ENCODE assay signal across 11 cellular contexts in genomic region chr1:89271616-89272015, GRCh38. TPM values are rescaled to one million over a fixed set of nuclear protein-coding genes. Genes with fewer than 3 reads are reported as not detected.
DNase-seq lines count a peak whose midpoint lies in the region; ATAC-seq and TF ChIP-seq lines count a peak whose summit lies in the region.
"Had no signal": no experiment of that assay in that cellular context is flagged by ENCODE, and none has a peak within 500 bp of the region (broad histone marks: within the 10 kb centered on the region; RNA-seq: fewer than 3 reads in every experiment).

No MANE protein-coding gene starts in this region.

- no peak overlapping the region for H2AK5ac ChIP-seq in neuronal stem cell (ENCODE audit: low read depth, low read length)

- H3K18ac ChIP-seq in neuronal stem cell (ENCODE audit: low read length): no peak overlapping the region

- no peak for TF ChIP-seq EP300 in suprapubic skin (IDR thresholded peaks at IDR 0.05)

- no peak overlapping the region for H3K9ac ChIP-seq in neuronal stem cell (ENCODE audit: low read depth, low read length, poor library complexity)

- H4K91ac ChIP-seq in neuronal stem cell (ENCODE audit: low read depth, low read length, poor library complexity): no peak overlapping the region

- H3K27me3 ChIP-seq in suprapubic skin (no peaks in the 10 kb centered on the region), neuronal stem cell (ENCODE audit: control insufficient read depth in 3 of 3, insufficient read depth in 3 of 3, low read depth in 1 of 3, low read length in 3 of 3) (no peaks in the 10 kb centered on the region)
- H3K27me3 ChIP-seq: esophagus muscularis mucosa had no signal

- no peak overlapping the region for H2AFZ ChIP-seq in neuronal stem cell (ENCODE audit: low read length)

- H3K36me3 ChIP-seq in suprapubic skin (no peaks in the 10 kb centered on the region), neuronal stem cell (replicated peaks in 1 of 2; ENCODE audit: control insufficient read depth in 2 of 2, insufficient read depth in 2 of 2, low read length in 2 of 2) (no peaks in the 10 kb centered on the region)
- H3K36me3 ChIP-seq: esophagus muscularis mucosa had no signal

- H3K4me1 Mint-ChIP-seq in activated naive CD4-positive, alpha-beta T cell treated with anti-CD3 and anti-CD28 coated beads, Interleukin-2, amount 50 U/mL, for 24 hours: peaks cover 71% of the 10 kb centered on the region
- peaks cover 48% of the 10 kb centered on the region for H3K4me1 Mint-ChIP-seq in T-helper 17 cell

- no peak for DNase-seq in activated naive CD4-positive, alpha-beta T cell treated with anti-CD3 and anti-CD28 coated beads, Interleukin-2, amount 50 U/mL, for 16 hours
- DNase-seq in T-helper 17 cell (no peak), fibroblast of mammary gland (ENCODE audit: low read depth) (peak; percentile 80), suprapubic skin (ENCODE audit: low spot score in 2 of 2) (no peak), neuronal stem cell (ENCODE audit: low spot score) (no peak), NCI-H187 treated with DMSO at 0.1 percent for 48 hours (lab: John Stamatoyannopoulos, UW) (no peak)
- DNase-seq: activated CD8-positive, alpha-beta memory T cell treated with anti-CD3 and anti-CD28 coated beads, Interleukin-2, amount 50 U/mL, for 48 hours; COR-L47 had no signal

- H2BK12ac ChIP-seq in neuronal stem cell (ENCODE audit: low read length): no peak overlapping the region

- no peak overlapping the region for H2BK120ac ChIP-seq in neuronal stem cell (ENCODE audit: low read depth, low read length)

- H3K4me1 ChIP-seq in suprapubic skin: peaks cover 13% of the 10 kb centered on the region
- H3K4me1 ChIP-seq in neuronal stem cell (ENCODE audit: control insufficient read depth in 2 of 2, insufficient read depth in 1 of 2, low read depth in 1 of 2, low read length in 2 of 2): no peaks in the 10 kb centered on the region

- no peak overlapping the region for H3K14ac ChIP-seq in neuronal stem cell (ENCODE audit: low read length)

- H3K9me3 Mint-ChIP-seq in activated naive CD4-positive, alpha-beta T cell treated with anti-CD3 and anti-CD28 coated beads, Interleukin-2, amount 50 U/mL, for 24 hours: no peaks in the 10 kb centered on the region

- peaks cover 47% of the 10 kb centered on the region for H3K36me3 Mint-ChIP-seq in activated naive CD4-positive, alpha-beta T cell treated with anti-CD3 and anti-CD28 coated beads, Interleukin-2, amount 50 U/mL, for 24 hours
- H3K36me3 Mint-ChIP-seq in T-helper 17 cell (ENCODE audit: low read depth): peaks cover 15% of the 10 kb centered on the region

- H4K8ac ChIP-seq in neuronal stem cell (ENCODE audit: low read depth, low read length): no peak overlapping the region

- H3K4me2 ChIP-seq in neuronal stem cell (ENCODE audit: insufficient read depth, low read length, poor library complexity, severe bottlenecking): no peak overlapping the region

- ATAC-seq in T-helper 17 cell: no peak
- ATAC-seq in GM21367 (IDR thresholded peaks at IDR 0.05; ENCODE audit: unreplicated experiment): no peak

- no peaks in the 10 kb centered on the region for H3K79me1 ChIP-seq in neuronal stem cell (ENCODE audit: low read depth, low read length)

- H3K27me3 Mint-ChIP-seq in activated naive CD4-positive, alpha-beta T cell treated with anti-CD3 and anti-CD28 coated beads, Interleukin-2, amount 50 U/mL, for 24 hours: no peaks in the 10 kb centered on the region
- H3K27me3 Mint-ChIP-seq in T-helper 17 cell: no peaks in the 10 kb centered on the region

- H3K27ac ChIP-seq in suprapubic skin (no peak overlapping the region), neuronal stem cell (replicated peaks; ENCODE audit: low read length) (no peak overlapping the region)

- no peak overlapping the region for H3K4ac ChIP-seq in neuronal stem cell (ENCODE audit: low read length)

- H3K4me3 Mint-ChIP-seq in activated naive CD4-positive, alpha-beta T cell treated with anti-CD3 and anti-CD28 coated beads, Interleukin-2, amount 50 U/mL, for 24 hours: peak overlapping the region; percentile 100
- peak overlapping the region; percentile 99 for H3K4me3 Mint-ChIP-seq in T-helper 17 cell

- H3K4me3 ChIP-seq in fibroblast of mammary gland (ENCODE audit: control insufficient read depth, low read depth, low read length) (no peak overlapping the region), suprapubic skin (peak overlapping the region; percentile 12), neuronal stem cell (ENCODE audit: low read length in 2 of 2) (no peak overlapping the region)

- no peak overlapping the region for H3K23ac ChIP-seq in neuronal stem cell (ENCODE audit: low read depth, low read length, poor library complexity)

- H3K9me3 ChIP-seq in T-helper 17 cell (ENCODE audit: control insufficient read depth, low read length, poor library complexity, severe bottlenecking) (no peaks in the 10 kb centered on the region), suprapubic skin (no peaks in the 10 kb centered on the region), neuronal stem cell (replicated peaks in 1 of 2; ENCODE audit: control insufficient read depth in 2 of 2, insufficient read depth in 1 of 2, low read depth in 1 of 2, low read length in 2 of 2) (no peaks in the 10 kb centered on the region)
- H3K9me3 ChIP-seq: esophagus muscularis mucosa had no signal

- no peak for TF ChIP-seq POLR2A in suprapubic skin (IDR thresholded peaks at IDR 0.05)

- no peak overlapping the region for H2BK5ac ChIP-seq in neuronal stem cell (ENCODE audit: low read length)

- TF ChIP-seq CTCF in fibroblast of mammary gland (conservative IDR thresholded peaks at IDR 0.05; ENCODE audit: control insufficient read depth, insufficient read depth, low read depth, low read length) (no peak), suprapubic skin (IDR thresholded peaks at IDR 0.05) (no peak)

- no peak overlapping the region for H2BK15ac ChIP-seq in neuronal stem cell (ENCODE audit: low read length)

- peak overlapping the region; percentile 99 for H3K27ac Mint-ChIP-seq in activated naive CD4-positive, alpha-beta T cell treated with anti-CD3 and anti-CD28 coated beads, Interleukin-2, amount 50 U/mL, for 24 hours
- peak overlapping the region; percentile 94 for H3K27ac Mint-ChIP-seq in T-helper 17 cell

- 5% methylated on average over 1 of the region's 1 CpG for WGBS in suprapubic skin
- WGBS in neuronal stem cell (ENCODE audit: extremely low coverage in 2 of 2, insufficient read length in 2 of 2, insufficient replicate concordance in 1 of 2), 2 donors: no CpG with 5 or more reads among the region's 1 CpG

RNA-seq across cellular contexts. Expression of gene GBP5, which starts 1.0 kb away (rescaled TPM):
- 100 to 1,000 TPM; 122 to 132 TPM for total RNA-seq in T-helper 17 cell
- under 1 TPM in 3 of 4 donors, not detected in 1; 0.21 to 0.38 (median 0.32) TPM for total RNA-seq in suprapubic skin
- polyA plus RNA-seq in neuronal stem cell (2013, experiment 1 of 2): not detected
- polyA plus RNA-seq in neuronal stem cell (2013, experiment 2 of 2): not detected

Comparison
In these comparisons a context has a peak if more than half of its experiments do, and no peak if none do; other contexts are left out.
1. RNA of gene GBP5, which starts 1.0 kb away (total RNA-seq): 122 to 132 TPM in T-helper 17 cell; 0.21 to 0.38 TPM in suprapubic skin; every median in the first group is over 10 times any median in the second.